27 cellular contexts compared by ENCODE assay signal in the genomic region with DNA sequence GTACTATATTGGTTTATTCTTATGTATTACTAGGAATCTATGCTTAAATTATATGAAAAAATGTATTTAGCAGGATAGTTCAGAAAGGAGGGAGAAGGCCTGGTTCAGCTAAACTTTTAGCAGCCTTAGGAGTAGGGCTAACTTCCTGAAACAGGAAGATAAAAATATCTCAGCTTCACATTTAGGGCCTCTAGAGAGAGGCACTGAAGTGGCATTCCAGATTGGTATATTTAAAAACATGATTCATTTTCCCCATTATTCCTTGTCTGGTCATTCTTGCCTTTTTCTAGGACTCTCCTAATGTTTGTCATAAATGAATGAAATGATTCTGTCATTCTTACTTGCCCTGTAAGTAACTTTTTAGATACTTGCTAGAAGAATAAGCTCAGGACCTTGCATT.
A peak's percentile ranks its signal among the peaks of the same experiment; 100 is the strongest.
DNase-seq lines count a peak whose midpoint lies in the region; ATAC-seq and TF ChIP-seq lines count a peak whose summit lies in the region.
"Had no signal": no experiment of that assay in that cellular context is flagged by ENCODE, and none has a peak within 500 bp of the region (broad histone marks: within the 10 kb centered on the region; RNA-seq: fewer than 3 reads in every experiment).

No MANE protein-coding gene starts in this region.

- H3K79me2 ChIP-seq in MM.1S (ENCODE audit: low read length) = no peaks in the 10 kb centered on the region

- TF ChIP-seq POLR2A in heart left ventricle (IDR thresholded peaks at IDR 0.05) = no peak

- intact Hi-C loops in heart left ventricle (cut with DNase I) (no loop called here), left ventricle myocardium inferior (cut with micrococcal nuclease) (no loop called here), aorta (cut with DNase I) (no loop called here)

- H3K27me3 Mint-ChIP-seq in glutamatergic neuron (ENCODE audit: unreplicated experiment) = peaks cover 10% of the 10 kb centered on the region
- H3K27me3 Mint-ChIP-seq: activated B cell treated with CpG ODN at 0.5 μM for 24 hours; activated naive CD8-positive, alpha-beta T cell; activated T-cell treated with anti-CD3 and anti-CD28 coated beads, Interleukin-2, amount 50 U/mL, for 24 hours; CD4-positive, alpha-beta memory T cell had no signal

- H2AFZ ChIP-seq in MM.1S (ENCODE audit: low read length) = no peak overlapping the region

- H3K36me3 Mint-ChIP-seq in glutamatergic neuron (ENCODE audit: unreplicated experiment) = no peaks in the 10 kb centered on the region

- no peaks in the 10 kb centered on the region for H3F3A ChIP-seq in MM.1S (ENCODE audit: insufficient read depth, low read length)

- H3K4me3 Mint-ChIP-seq in glutamatergic neuron (ENCODE audit: unreplicated experiment) = no peak overlapping the region
- H3K4me3 Mint-ChIP-seq: activated B cell treated with CpG ODN at 0.5 μM for 24 hours; activated naive CD8-positive, alpha-beta T cell; activated T-cell treated with anti-CD3 and anti-CD28 coated beads, Interleukin-2, amount 50 U/mL, for 24 hours; CD4-positive, alpha-beta memory T cell; neural crest cell had no signal

- H3K4me3 ChIP-seq in heart left ventricle (no peak overlapping the region), left ventricle myocardium inferior (no peak overlapping the region), MM.1S (ENCODE audit: low read length) (no peak overlapping the region), aorta (ENCODE audit: low read length in 2 of 2) (no peak overlapping the region)
- H3K4me3 ChIP-seq: pancreas, smooth muscle cell, upper lobe of left lung had no signal

- peaks cover 36% of the 10 kb centered on the region for H3K4me1 Mint-ChIP-seq in glutamatergic neuron (ENCODE audit: low read depth, unreplicated experiment)
- H3K4me1 Mint-ChIP-seq: activated B cell treated with CpG ODN at 0.5 μM for 24 hours had no signal

- no peaks in the 10 kb centered on the region for H3K9me3 ChIP-seq in heart left ventricle
- H3K9me3 ChIP-seq in left ventricle myocardium inferior (replicated peaks) = no peaks in the 10 kb centered on the region
- H3K9me3 ChIP-seq in MM.1S (replicated peaks; ENCODE audit: insufficient read depth, low read length) = no peaks in the 10 kb centered on the region
- H3K9me3 ChIP-seq in aorta (ENCODE audit: control insufficient read depth, low read length) = no peaks in the 10 kb centered on the region
- H3K9me3 ChIP-seq: pancreas, upper lobe of left lung had no signal

- peak overlapping the region; percentile 27; the same call in 1 of the 2 replicates for H3K4me2 ChIP-seq in MM.1S (ENCODE audit: low read depth, low read length)
- H3K4me2 ChIP-seq: smooth muscle cell had no signal

- DNase-seq in heart left ventricle (no peak), left ventricle myocardium inferior (no peak), MM.1S (no peak), glutamatergic neuron (no peak), aorta (no peak), NCI-H2171 treated with DMSO at 0.1 percent for 48 hours (lab: John Stamatoyannopoulos, UW) (no peak), left lobe of liver (ENCODE audit: low spot score) (no peak), HuH-7.5 (ENCODE audit: low spot score) (no peak)
- DNase-seq: activated B cell treated with CpG ODN at 0.5 μM for 24 hours; activated effector memory CD4-positive, alpha-beta T cell treated with anti-CD3 and anti-CD28 coated beads, Interleukin-2, amount 50 U/mL, for 16 hours; activated T-cell treated with anti-CD3 and anti-CD28 coated beads, Interleukin-2, amount 50 U/mL, for 24 hours; anterior cingulate cortex; CD4-positive, alpha-beta memory T cell; DND-41; erythroblast; head of caudate nucleus; KG1; kidney glomerular epithelial cell; mammary epithelial cell; NCI-H1417; NCI-H2029 treated with DMSO at 0.1 percent for 48 hours; NCI-H524 treated with DMSO at 0.1 percent for 48 hours; pancreas; upper lobe of left lung had no signal

- peak overlapping the region; percentile 91 for H3K27ac Mint-ChIP-seq in glutamatergic neuron (ENCODE audit: unreplicated experiment)
- H3K27ac Mint-ChIP-seq: activated B cell treated with CpG ODN at 0.5 μM for 24 hours; activated naive CD8-positive, alpha-beta T cell; activated T-cell treated with anti-CD3 and anti-CD28 coated beads, Interleukin-2, amount 50 U/mL, for 24 hours; CD4-positive, alpha-beta memory T cell had no signal

- H3K27me3 ChIP-seq in heart left ventricle = no peaks in the 10 kb centered on the region
- H3K27me3 ChIP-seq in left ventricle myocardium inferior (ENCODE audit: low read depth) = no peaks in the 10 kb centered on the region
- H3K27me3 ChIP-seq in MM.1S (replicated peaks; ENCODE audit: insufficient read depth, low read length) = no peaks in the 10 kb centered on the region
- H3K27me3 ChIP-seq in aorta (ENCODE audit: control insufficient read depth in 1 of 2, insufficient read depth in 2 of 2, low read length in 1 of 2) = no peaks in the 10 kb centered on the region
- H3K27me3 ChIP-seq: pancreas, upper lobe of left lung had no signal

- H4K20me1 ChIP-seq in MM.1S (ENCODE audit: insufficient read depth, low read length) = no peaks in the 10 kb centered on the region

- no peak overlapping the region for H3K9ac ChIP-seq in MM.1S (ENCODE audit: low read length)

- H3K36me3 ChIP-seq in heart left ventricle = no peaks in the 10 kb centered on the region
- H3K36me3 ChIP-seq in left ventricle myocardium inferior = no peaks in the 10 kb centered on the region
- no peaks in the 10 kb centered on the region for H3K36me3 ChIP-seq in MM.1S (replicated peaks; ENCODE audit: insufficient read depth, low read length)
- H3K36me3 ChIP-seq in aorta (ENCODE audit: control insufficient read depth in 1 of 2, insufficient read depth in 2 of 2, low read length in 1 of 2) = no peaks in the 10 kb centered on the region
- H3K36me3 ChIP-seq: pancreas had no signal

- ATAC-seq in heart left ventricle (peak in 3 of 4 donors; percentile 41 to 74 (median 65)), aorta (ENCODE audit: low FRiP score) (peak; percentile 46), left lobe of liver (no peak)
- ATAC-seq: pancreas had no signal

- H3K9me2 ChIP-seq in MM.1S (replicated peaks; ENCODE audit: insufficient read depth, low read length) = no peaks in the 10 kb centered on the region

- peaks cover 13% of the 10 kb centered on the region for H3K9me3 Mint-ChIP-seq in glutamatergic neuron (ENCODE audit: unreplicated experiment)
- H3K9me3 Mint-ChIP-seq: activated B cell treated with CpG ODN at 0.5 μM for 24 hours; activated T-cell treated with anti-CD3 and anti-CD28 coated beads, Interleukin-2, amount 50 U/mL, for 24 hours; CD4-positive, alpha-beta memory T cell; neural crest cell had no signal

- no peak for TF ChIP-seq CTCF in heart left ventricle (IDR thresholded peaks at IDR 0.05)
- TF ChIP-seq CTCF in left ventricle myocardium inferior (IDR thresholded peaks at IDR 0.05; ENCODE audit: borderline replicate concordance) = no peak
- TF ChIP-seq CTCF in MM.1S (IDR thresholded peaks at IDR 0.05; ENCODE audit: low read length) = no peak
- TF ChIP-seq CTCF in glutamatergic neuron (IDR thresholded peaks at IDR 0.05; ENCODE audit: partially characterized antibody, unreplicated experiment) = no peak

- H3K4me1 ChIP-seq in heart left ventricle (peaks cover 0 to 13% (median 3%) of the 10 kb centered on the region in 12 donors), left ventricle myocardium inferior (peaks cover 16% of the 10 kb centered on the region), MM.1S (ENCODE audit: low read length) (peaks cover 16% of the 10 kb centered on the region), aorta (ENCODE audit: control insufficient read depth in 1 of 2, insufficient read depth in 2 of 2, low read length in 2 of 2) (no peaks in the 10 kb centered on the region)
- H3K4me1 ChIP-seq: pancreas, upper lobe of left lung had no signal

- H3K27ac ChIP-seq in heart left ventricle = peak overlapping the region in 3 of 12 donors; percentile 7 to 40 (median 28)
- no peak overlapping the region for H3K27ac ChIP-seq in left ventricle myocardium inferior (replicated peaks)
- no peak overlapping the region for H3K27ac ChIP-seq in MM.1S (ENCODE audit: low read length)
- H3K27ac ChIP-seq in aorta (ENCODE audit: low read depth in 1 of 2, low read length in 2 of 2) = peak overlapping the region in 1 of 2 donors; percentile 85
- H3K27ac ChIP-seq: pancreas, upper lobe of left lung had no signal
